In genomic region chr22:50696799-50697561, GRCh38 we compare ENCODE assay signal across 9 cellular contexts. TPM values are rescaled to one million over a fixed set of nuclear protein-coding genes. Genes with fewer than 3 reads are reported as not detected.
A peak's percentile ranks its signal among the peaks of the same experiment; 100 is the strongest.
DNase-seq lines count a peak whose midpoint lies in the region; ATAC-seq and TF ChIP-seq lines count a peak whose summit lies in the region.
"Had no signal": no experiment of that assay in that cellular context is flagged by ENCODE, and none has a peak within 500 bp of the region (broad histone marks: within the 10 kb centered on the region; RNA-seq: fewer than 3 reads in every experiment).

No MANE protein-coding gene starts in this region.

- intact Hi-C loops in dorsolateral prefrontal cortex (cut with DNase I) (loop anchor here (5.0 kb wide), 2 partner anchors 70 to 75 kb away; partner anchors contain the start of gene ARSA (in 1 of the 2)), left lung (cut with DNase I) (no loop called here), upper lobe of right lung (cut with DNase I) (no loop called here)

- H3K27me3 ChIP-seq in dorsolateral prefrontal cortex: no peaks in the 10 kb centered on the region
- H3K27me3 ChIP-seq in left lung: no peaks in the 10 kb centered on the region
- H3K27me3 ChIP-seq in upper lobe of right lung: no peaks in the 10 kb centered on the region

- H3K4me3 ChIP-seq in dorsolateral prefrontal cortex (peak overlapping the region; percentile 29 to 78 (median 61)), left lung (peak overlapping the region; percentile 17 to 27), upper lobe of right lung (peak overlapping the region; percentile 29)

- peak overlapping the region in 48 of 59 donors; percentile 7 to 89 (median 67) for H3K27ac ChIP-seq in dorsolateral prefrontal cortex
- no peak overlapping the region for H3K27ac ChIP-seq in left lung
- no peak overlapping the region for H3K27ac ChIP-seq in upper lobe of right lung

- DNase-seq in NCI-H345 (lab: John Stamatoyannopoulos, UW) (peak; percentile 9), NCI-H345 treated with DMSO at 0.1 percent for 48 hours (lab: John Stamatoyannopoulos, UW; ENCODE audit: unreplicated experiment) (no peak), dorsolateral prefrontal cortex (peak in 6 of 10 donors; percentile 28 to 62 (median 46)), left lung (peak; percentile 31 to 80), upper lobe of right lung (peak; percentile 65), NCI-H82 treated with DMSO at 0.1 percent for 48 hours (lab: John Stamatoyannopoulos, UW; ENCODE audit: unreplicated experiment) (no peak)
- DNase-seq: CD4-positive, CD25-positive, alpha-beta regulatory T cell had no signal

- peak in 50 of 56 donors; percentile 6 to 74 (median 59) for TF ChIP-seq CTCF in dorsolateral prefrontal cortex (IDR thresholded peaks at IDR 0.05 in 54 of 56, conservative IDR thresholded peaks at IDR 0.05 in 2 of 56; ENCODE audit: low read depth in 1 of 56, partially characterized antibody in 56 of 56)
- TF ChIP-seq CTCF in left lung (IDR thresholded peaks at IDR 0.05): peak in 1 of 2 donors; percentile 30
- peak; percentile 40 for TF ChIP-seq CTCF in upper lobe of right lung (IDR thresholded peaks at IDR 0.05)

- H3K9me3 ChIP-seq in left lung (no peaks in the 10 kb centered on the region), upper lobe of right lung (no peaks in the 10 kb centered on the region)

- H3K4me1 ChIP-seq in left lung (peaks cover 5 to 29% of the 10 kb centered on the region in 2 donors), upper lobe of right lung (peaks cover 20% of the 10 kb centered on the region)

- ATAC-seq in left lung (peak; percentile 78), upper lobe of right lung (peak; percentile 42), HG03139 (IDR thresholded peaks at IDR 0.05; ENCODE audit: unreplicated experiment) (no peak), GM19035 (IDR thresholded peaks at IDR 0.05; ENCODE audit: unreplicated experiment) (no peak)

- H3K36me3 ChIP-seq in left lung (peaks cover 0 to 12% of the 10 kb centered on the region in 2 donors), upper lobe of right lung (no peaks in the 10 kb centered on the region)

RNA-seq across cellular contexts. Expression of gene SHANK3, which starts 24.4 kb away (rescaled TPM):
- 100 to 1,000 TPM in 90 of 120 experiments, 10 to 100 TPM in 30; 42.8 to 197 (median 115) TPM for total RNA-seq in dorsolateral prefrontal cortex
- total RNA-seq in left lung: 10 to 100 TPM; 25.1 to 42.9 TPM
- 59.9 TPM for total RNA-seq in upper lobe of right lung

RNA-seq across cellular contexts. Expression of gene ACR, which starts 41.0 kb away (rescaled TPM):
- total RNA-seq in dorsolateral prefrontal cortex (1 to 10 TPM in 55 of 120 experiments, under 1 TPM in 41, not detected in 24; 0.33 to 2.9 (median 1.1) TPM), left lung (1 to 10 TPM in 1 of 2 donors, not detected in 1; 1.4 TPM), upper lobe of right lung (4.5 TPM)
- total RNA-seq: CD4-positive, CD25-positive, alpha-beta regulatory T cell had no signal

Comparison
In these comparisons a context has a peak if more than half of its experiments do, and no peak if none do; other contexts are left out.
1. DNase-seq: peak in NCI-H345 (single experiment), dorsolateral prefrontal cortex (6 of 10), left lung (2 of 2) and upper lobe of right lung (single experiment); none in NCI-H345 treated with DMSO at 0.1 percent for 48 hours (single experiment) and NCI-H82 treated with DMSO at 0.1 percent for 48 hours (single experiment).
2. H3K27ac ChIP-seq: peak in dorsolateral prefrontal cortex (48 of 59); none in left lung (0 of 2) and upper lobe of right lung (single experiment).
3. ATAC-seq: peak in left lung (single experiment) and upper lobe of right lung (single experiment); none in HG03139 (single experiment) and GM19035 (single experiment).
4. intact Hi-C loops: an anchor here in dorsolateral prefrontal cortex (5.0 kb wide); none called in left lung and upper lobe of right lung.
5. Peak in every context shown above with its lines, with median percentiles within 50 percentile points of each other: H3K4me3 ChIP-seq.